ENCODE assay signal across 24 cellular contexts in genomic region chr3:97975466-97975865, GRCh38. TPM values are rescaled to one million over a fixed set of nuclear protein-coding genes. Genes with fewer than 3 reads are reported as not detected.
DNase-seq lines count a peak whose midpoint lies in the region; ATAC-seq, FAIRE-seq and TF ChIP-seq lines count a peak whose summit lies in the region.
"Had no signal": no experiment of that assay in that cellular context is flagged by ENCODE, and none has a peak within 500 bp of the region (broad histone marks: within the 10 kb centered on the region; RNA-seq: fewer than 3 reads in every experiment).

No MANE protein-coding gene starts in this region.

- peak overlapping the region; percentile 58 for H3K4me3 Mint-ChIP-seq in activated naive CD8-positive, alpha-beta T cell treated with anti-CD3 and anti-CD28 coated beads, Interleukin-2, amount 10 ng/mL, durations not matched to agents 7 days and 5 days
- no peak overlapping the region for H3K4me3 Mint-ChIP-seq in activated naive CD8-positive, alpha-beta T cell treated with anti-CD3 and anti-CD28 coated beads for 36 hours
- H3K4me3 Mint-ChIP-seq in neural progenitor cell, result no peak overlapping the region
- H3K4me3 Mint-ChIP-seq: activated T-helper 17 cell treated with anti-CD3 and anti-CD28 coated beads, Interleukin-2, amount 50 U/mL, for 72 hours; stimulated activated memory B cell treated with anti-CD40 and anti-IgM and Interleukin-4, amounts not matched to agents 10 μg/mL and 1 μg/mL and 100 μg/mL, for 72 hours had no signal

- POLR2A ChIA-PET in activated naive CD8-positive, alpha-beta T cell treated with anti-CD3 and anti-CD28 coated beads, Interleukin-2, amount 10 ng/mL, durations not matched to agents 7 days and 5 days (lab: Charles Lee), result no interaction called here

- H3K79me2 ChIP-seq in Karpas-422 (ENCODE audit: low read length) (peaks cover 14% of the 10 kb centered on the region), neural progenitor cell (ENCODE audit: low read depth) (no peaks in the 10 kb centered on the region)

- no peaks in the 10 kb centered on the region for H3F3A ChIP-seq in neural progenitor cell (ENCODE audit: low read depth)

- H3K36me3 ChIP-seq in Karpas-422 (ENCODE audit: insufficient read depth, low read length), result no peaks in the 10 kb centered on the region
- no peaks in the 10 kb centered on the region for H3K36me3 ChIP-seq in neural progenitor cell
- no peaks in the 10 kb centered on the region for H3K36me3 ChIP-seq in uterus
- H3K36me3 ChIP-seq in kidney (ENCODE audit: control insufficient read depth in 1 of 2, insufficient read depth in 2 of 2, low read length in 2 of 2), result no peaks in the 10 kb centered on the region
- H3K36me3 ChIP-seq: SJSA1, thoracic aorta had no signal

- FAIRE-seq in kidney (lab: Jason Lieb, UNC), result no peak
- FAIRE-seq: bronchial epithelial cell had no signal

- H3K9me2 ChIP-seq in Karpas-422 (replicated peaks; ENCODE audit: insufficient read depth, low read length), result no peaks in the 10 kb centered on the region

- H3K27ac Mint-ChIP-seq in activated naive CD8-positive, alpha-beta T cell treated with anti-CD3 and anti-CD28 coated beads, Interleukin-2, amount 10 ng/mL, durations not matched to agents 7 days and 5 days, result no peak overlapping the region
- H3K27ac Mint-ChIP-seq in activated naive CD8-positive, alpha-beta T cell treated with anti-CD3 and anti-CD28 coated beads for 36 hours, result no peak overlapping the region
- no peak overlapping the region for H3K27ac Mint-ChIP-seq in neural progenitor cell
- H3K27ac Mint-ChIP-seq: activated T-helper 17 cell treated with anti-CD3 and anti-CD28 coated beads, Interleukin-2, amount 50 U/mL, for 72 hours; stimulated activated memory B cell treated with anti-CD40 and anti-IgM and Interleukin-4, amounts not matched to agents 10 μg/mL and 1 μg/mL and 100 μg/mL, for 72 hours had no signal

- no peak for DNase-seq in activated naive CD8-positive, alpha-beta T cell treated with anti-CD3 and anti-CD28 coated beads, Interleukin-2, amount 10 ng/mL, durations not matched to agents 7 days and 5 days
- no peak for DNase-seq in activated naive CD8-positive, alpha-beta T cell treated with anti-CD3 and anti-CD28 coated beads for 36 hours
- DNase-seq in Karpas-422, result peak; percentile 48
- DNase-seq in astrocyte of the spinal cord (ENCODE audit: low read depth, low spot score), result no peak
- DNase-seq in neural progenitor cell (ENCODE audit: low spot score), result no peak
- DNase-seq in uterus, result no peak
- no peak for DNase-seq in kidney
- DNase-seq in AG20443 (ENCODE audit: low spot score), result no peak
- DNase-seq: ACHN; head of caudate nucleus; KBM-7; NCI-H1048; occipital lobe; right cardiac atrium; stimulated activated CD4-positive, alpha-beta T cell treated with anti-CD3 and anti-CD28 coated beads, Interleukin-15, amount 100 ng/mL, for 24 hours; T-helper 9 cell had no signal

- H4K20me1 ChIP-seq in Karpas-422 (ENCODE audit: insufficient read depth, low read depth, low read length) (no peaks in the 10 kb centered on the region), neural progenitor cell (ENCODE audit: low read depth) (no peaks in the 10 kb centered on the region)

- no peaks in the 10 kb centered on the region for H3K27me3 Mint-ChIP-seq in activated naive CD8-positive, alpha-beta T cell treated with anti-CD3 and anti-CD28 coated beads, Interleukin-2, amount 10 ng/mL, durations not matched to agents 7 days and 5 days
- H3K27me3 Mint-ChIP-seq in activated naive CD8-positive, alpha-beta T cell treated with anti-CD3 and anti-CD28 coated beads for 36 hours, result no peaks in the 10 kb centered on the region
- peaks cover 7% of the 10 kb centered on the region for H3K27me3 Mint-ChIP-seq in neural progenitor cell (ENCODE audit: insufficient read depth, low read depth)
- H3K27me3 Mint-ChIP-seq: activated T-helper 17 cell treated with anti-CD3 and anti-CD28 coated beads, Interleukin-2, amount 50 U/mL, for 72 hours; stimulated activated memory B cell treated with anti-CD40 and anti-IgM and Interleukin-4, amounts not matched to agents 10 μg/mL and 1 μg/mL and 100 μg/mL, for 72 hours had no signal

- H3K4me1 Mint-ChIP-seq in activated naive CD8-positive, alpha-beta T cell treated with anti-CD3 and anti-CD28 coated beads, Interleukin-2, amount 10 ng/mL, durations not matched to agents 7 days and 5 days, result peaks cover 29% of the 10 kb centered on the region
- peaks cover 21% of the 10 kb centered on the region for H3K4me1 Mint-ChIP-seq in activated naive CD8-positive, alpha-beta T cell treated with anti-CD3 and anti-CD28 coated beads for 36 hours
- peaks cover 5% of the 10 kb centered on the region for H3K4me1 Mint-ChIP-seq in neural progenitor cell

- no peak for ATAC-seq in activated naive CD8-positive, alpha-beta T cell treated with anti-CD3 and anti-CD28 coated beads, Interleukin-2, amount 10 ng/mL, durations not matched to agents 7 days and 5 days (ENCODE audit: low read depth)
- ATAC-seq: activated CD4-positive, CD25-positive, alpha-beta regulatory T cell treated with anti-CD3 and anti-CD28 coated beads, Interleukin-2, amount 50 U/mL, for 24 hours; activated T-helper 17 cell treated with anti-CD3 and anti-CD28 coated beads, Interleukin-2, amount 50 U/mL, for 72 hours; right cardiac atrium; stimulated activated memory B cell treated with anti-CD40 and anti-IgM and Interleukin-4, amounts not matched to agents 10 μg/mL and 1 μg/mL and 100 μg/mL, for 72 hours had no signal

- H3K27me3 ChIP-seq in Karpas-422 (ENCODE audit: low read length), result no peaks in the 10 kb centered on the region
- H3K27me3 ChIP-seq in neural progenitor cell, result peaks cover 21% of the 10 kb centered on the region
- no peaks in the 10 kb centered on the region for H3K27me3 ChIP-seq in uterus
- H3K27me3 ChIP-seq: SJSA1 had no signal

- H3K4me1 ChIP-seq in Karpas-422 (ENCODE audit: low read length) (peaks cover 9% of the 10 kb centered on the region), neural progenitor cell (no peaks in the 10 kb centered on the region), uterus (no peaks in the 10 kb centered on the region), kidney (ENCODE audit: control insufficient read depth in 1 of 2, insufficient read depth in 1 of 2, low read depth in 1 of 2, low read length in 2 of 2) (peaks cover 8 to 9% of the 10 kb centered on the region in 2 donors)

- H2AFZ ChIP-seq in Karpas-422 (ENCODE audit: low read length), result no peak overlapping the region
- H2AFZ ChIP-seq in neural progenitor cell (replicated peaks), result no peak overlapping the region

- H3K9ac ChIP-seq in Karpas-422 (ENCODE audit: low read length) (no peak overlapping the region), neural progenitor cell (no peak overlapping the region), kidney (ENCODE audit: low read length in 2 of 2) (no peak overlapping the region)

- H3K27ac ChIP-seq in Karpas-422 (ENCODE audit: low read length) (no peak overlapping the region), neural progenitor cell (no peak overlapping the region), uterus (no peak overlapping the region), kidney (ENCODE audit: low read depth in 2 of 2, low read length in 2 of 2) (no peak overlapping the region)
- H3K27ac ChIP-seq: SJSA1, thoracic aorta had no signal

- H3K36me3 Mint-ChIP-seq in activated naive CD8-positive, alpha-beta T cell treated with anti-CD3 and anti-CD28 coated beads, Interleukin-2, amount 10 ng/mL, durations not matched to agents 7 days and 5 days, result peaks cover 2% of the 10 kb centered on the region
- peaks cover 7% of the 10 kb centered on the region for H3K36me3 Mint-ChIP-seq in activated naive CD8-positive, alpha-beta T cell treated with anti-CD3 and anti-CD28 coated beads for 36 hours
- H3K36me3 Mint-ChIP-seq in neural progenitor cell, result no peaks in the 10 kb centered on the region
- H3K36me3 Mint-ChIP-seq: stimulated activated memory B cell treated with anti-CD40 and anti-IgM and Interleukin-4, amounts not matched to agents 10 μg/mL and 1 μg/mL and 100 μg/mL, for 72 hours had no signal

- H3K9me3 Mint-ChIP-seq in activated naive CD8-positive, alpha-beta T cell treated with anti-CD3 and anti-CD28 coated beads, Interleukin-2, amount 10 ng/mL, durations not matched to agents 7 days and 5 days, result no peaks in the 10 kb centered on the region
- peaks cover 1% of the 10 kb centered on the region for H3K9me3 Mint-ChIP-seq in activated naive CD8-positive, alpha-beta T cell treated with anti-CD3 and anti-CD28 coated beads for 36 hours
- H3K9me3 Mint-ChIP-seq in neural progenitor cell, result no peaks in the 10 kb centered on the region
- H3K9me3 Mint-ChIP-seq: activated T-helper 17 cell treated with anti-CD3 and anti-CD28 coated beads, Interleukin-2, amount 50 U/mL, for 72 hours; stimulated activated memory B cell treated with anti-CD40 and anti-IgM and Interleukin-4, amounts not matched to agents 10 μg/mL and 1 μg/mL and 100 μg/mL, for 72 hours had no signal

- no peak for TF ChIP-seq POLR2A in uterus (IDR thresholded peaks at IDR 0.05)

- intact Hi-C loops in uterus (cut with DNase I; ENCODE audit: low total_unique reads) (no loop called here), kidney (cut with DNase I) (no loop called here)

- in situ Hi-C loops in astrocyte of the spinal cord (cut with HindIII; ENCODE audit: low sequenced_read_pairs), result no loop called here

- H3K4me2 ChIP-seq in Karpas-422 (ENCODE audit: low read depth, low read length, poor library complexity, severe bottlenecking) (no peak overlapping the region), neural progenitor cell (no peak overlapping the region)

- no peaks in the 10 kb centered on the region for H3K9me3 ChIP-seq in Karpas-422 (ENCODE audit: low read length)
- no peaks in the 10 kb centered on the region for H3K9me3 ChIP-seq in neural progenitor cell (ENCODE audit: low read depth)
- H3K9me3 ChIP-seq in uterus, result no peaks in the 10 kb centered on the region
- no peaks in the 10 kb centered on the region for H3K9me3 ChIP-seq in kidney (ENCODE audit: control insufficient read depth in 1 of 2, low read length in 2 of 2)
- H3K9me3 ChIP-seq: SJSA1, thoracic aorta had no signal

- TF ChIP-seq CTCF in astrocyte of the spinal cord (IDR thresholded peaks at IDR 0.05; ENCODE audit: low read depth, low read length) (peak; percentile 15), neural progenitor cell (IDR thresholded peaks at IDR 0.05) (peak; percentile 15), uterus (IDR thresholded peaks at IDR 0.05) (no peak), kidney (IDR thresholded peaks at IDR 0.05; ENCODE audit: borderline replicate concordance, extremely low read depth, insufficient read depth) (no peak)

- H3K4me3 ChIP-seq in Karpas-422 (ENCODE audit: low read length) (no peak overlapping the region), astrocyte of the spinal cord (ENCODE audit: low read depth, low read length) (no peak overlapping the region), neural progenitor cell (no peak overlapping the region), uterus (no peak overlapping the region), kidney (ENCODE audit: low read length in 2 of 2) (no peak overlapping the region)
- H3K4me3 ChIP-seq: SJSA1, thoracic aorta had no signal

RNA-seq across cellular contexts. Expression of gene RIOX2, which starts 3.2 kb away (rescaled TPM):
- 10 to 100 TPM; 23.8 to 24.2 TPM for total RNA-seq in activated naive CD8-positive, alpha-beta T cell treated with anti-CD3 and anti-CD28 coated beads, Interleukin-2, amount 10 ng/mL, durations not matched to agents 7 days and 5 days
- total RNA-seq in activated naive CD8-positive, alpha-beta T cell treated with anti-CD3 and anti-CD28 coated beads for 36 hours, result 10 to 100 TPM; 52.2 to 56.9 TPM
- total RNA-seq in Karpas-422 (2014; rRNA removed; shearing (Covaris generic); ENCODE audit: low replicate concordance), result 53.1 and 55.6 TPM in 2 replicates
- 10.4 TPM in 2 replicates for total RNA-seq in neural progenitor cell (ENCODE audit: low replicate concordance)
- 10 to 100 TPM in 3 of 4 donors, 1 to 10 TPM in 1; 8.8 to 35.5 (median 22.1) TPM for total RNA-seq in uterus
- 26.7 TPM for total RNA-seq in kidney
- 19.8 TPM for polyA plus RNA-seq in kidney (ENCODE audit: insufficient read depth, low read depth, low replicate concordance)

RNA-seq across cellular contexts. Expression of gene GABRR3, which starts 59.6 kb away (rescaled TPM):
- total RNA-seq in activated naive CD8-positive, alpha-beta T cell treated with anti-CD3 and anti-CD28 coated beads, Interleukin-2, amount 10 ng/mL, durations not matched to agents 7 days and 5 days, result not detected
- total RNA-seq in activated naive CD8-positive, alpha-beta T cell treated with anti-CD3 and anti-CD28 coated beads for 36 hours, result not detected
- total RNA-seq in Karpas-422 (2014; rRNA removed; shearing (Covaris generic); ENCODE audit: low replicate concordance), result not detected in 2 replicates
- not detected in 2 replicates for total RNA-seq in neural progenitor cell (ENCODE audit: low replicate concordance)
- total RNA-seq in uterus, result not detected
- not detected for total RNA-seq in kidney
- not detected for polyA plus RNA-seq in kidney (ENCODE audit: insufficient read depth, low read depth, low replicate concordance)
- total RNA-seq: activated T-helper 17 cell treated with anti-CD3 and anti-CD28 coated beads, Interleukin-2, amount 50 U/mL, for 72 hours; bronchial epithelial cell; liver; occipital lobe; right cardiac atrium; SJSA1; thoracic aorta had no signal
- polyA plus RNA-seq: esophagus, liver, right cardiac atrium had no signal

Comparison
In these comparisons a context has a peak if more than half of its experiments do, and no peak if none do; other contexts are left out.
1. CTCF ChIP-seq: peak in astrocyte of the spinal cord (single experiment) and neural progenitor cell (single experiment); none in uterus (0 of 4) and kidney (single experiment).